1 cellular context compared by ENCODE assay signal in the genomic region with DNA sequence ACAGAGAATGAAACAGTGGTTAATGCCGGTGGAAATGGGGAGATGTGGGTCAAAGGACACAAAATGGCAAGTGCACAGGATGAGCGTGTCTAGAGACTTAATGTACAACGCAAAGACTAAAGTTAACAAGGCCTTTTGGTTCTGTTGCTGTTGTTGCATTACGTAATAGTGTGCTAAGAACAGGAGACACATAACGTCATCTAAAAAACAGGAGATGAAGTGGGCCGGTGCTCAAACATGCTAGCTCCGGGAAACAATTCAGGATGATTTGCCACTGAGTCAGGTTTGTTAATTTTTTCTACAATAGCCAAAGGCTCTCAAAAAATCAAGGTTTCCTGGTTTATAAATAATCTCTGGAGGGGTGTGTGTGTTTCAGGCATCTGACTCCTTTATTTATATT.
TF ChIP-seq lines count a peak whose summit lies in the region.

No MANE protein-coding gene starts in this region.

TF ChIP-seq in HepG2, 621 proteins besides CTCF, POLR2A, EP300 and RAD21 (continued from another document and continues in another):
- TF ChIP-seq, protein P1, sequence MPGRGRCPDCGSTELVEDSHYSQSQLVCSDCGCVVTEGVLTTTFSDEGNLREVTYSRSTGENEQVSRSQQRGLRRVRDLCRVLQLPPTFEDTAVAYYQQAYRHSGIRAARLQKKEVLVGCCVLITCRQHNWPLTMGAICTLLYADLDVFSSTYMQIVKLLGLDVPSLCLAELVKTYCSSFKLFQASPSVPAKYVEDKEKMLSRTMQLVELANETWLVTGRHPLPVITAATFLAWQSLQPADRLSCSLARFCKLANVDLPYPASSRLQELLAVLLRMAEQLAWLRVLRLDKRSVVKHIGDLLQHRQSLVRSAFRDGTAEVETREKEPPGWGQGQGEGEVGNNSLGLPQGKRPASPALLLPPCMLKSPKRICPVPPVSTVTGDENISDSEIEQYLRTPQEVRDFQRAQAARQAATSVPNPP (CRISPR knock-in tag; IDR thresholded peaks at IDR 0.05) = no peak
- TF ChIP-seq ZMYM4 (CRISPR knock-in tag; IDR thresholded peaks at IDR 0.05) (no peak), ZNF580 (CRISPR knock-in tag; IDR thresholded peaks at IDR 0.05; ENCODE audit: borderline replicate concordance, low read depth) (no peak), KDM2A (CRISPR knock-in tag; IDR thresholded peaks at IDR 0.05; ENCODE audit: borderline replicate concordance, low read depth) (no peak), RARG (CRISPR knock-in tag; IDR thresholded peaks at IDR 0.05; ENCODE audit: low read depth) (no peak), ZNF34 (CRISPR knock-in tag; IDR thresholded peaks at IDR 0.05; ENCODE audit: borderline replicate concordance) (no peak), IRF9 (CRISPR knock-in tag; IDR thresholded peaks at IDR 0.05; ENCODE audit: borderline replicate concordance) (no peak), ATF7 (IDR thresholded peaks at IDR 0.05) (peak; percentile 53), ATF7 (CRISPR knock-in tag; IDR thresholded peaks at IDR 0.05) (no peak), DBP (CRISPR knock-in tag; IDR thresholded peaks at IDR 0.05; ENCODE audit: not compliant biosample characterization) (no peak), ARHGAP35 (CRISPR knock-in tag; IDR thresholded peaks at IDR 0.05; ENCODE audit: borderline replicate concordance) (no peak), YEATS4 (CRISPR knock-in tag; IDR thresholded peaks at IDR 0.05; ENCODE audit: borderline replicate concordance) (no peak), ZNF563 (CRISPR knock-in tag; IDR thresholded peaks at IDR 0.05) (no peak), HNF1A (IDR thresholded peaks at IDR 0.05; ENCODE audit: low read depth) (no peak), HNF1A (CRISPR knock-in tag; IDR thresholded peaks at IDR 0.05; ENCODE audit: borderline replicate concordance) (no peak), PRDM15 (CRISPR knock-in tag; IDR thresholded peaks at IDR 0.05) (no peak), RXRA (CRISPR knock-in tag; IDR thresholded peaks at IDR 0.05) (no peak), HNRNPLL (IDR thresholded peaks at IDR 0.05; ENCODE audit: low read depth, low read length, poor library complexity, severe bottlenecking) (no peak), KMT2A (CRISPR knock-in tag; IDR thresholded peaks at IDR 0.05) (no peak), DNMT1 (CRISPR knock-in tag; IDR thresholded peaks at IDR 0.05) (no peak), ZBTB1 (CRISPR knock-in tag; IDR thresholded peaks at IDR 0.05; ENCODE audit: borderline replicate concordance) (no peak), FOXP1 (IDR thresholded peaks at IDR 0.05) (no peak), FOXP1 (CRISPR knock-in tag; IDR thresholded peaks at IDR 0.05) (peak; percentile 71), DNMT3B (CRISPR knock-in tag; conservative IDR thresholded peaks at IDR 0.05) (no peak), MTA3 (CRISPR knock-in tag; IDR thresholded peaks at IDR 0.05) (no peak), RXRB (CRISPR knock-in tag; IDR thresholded peaks at IDR 0.05; ENCODE audit: borderline replicate concordance) (peak; percentile 60), NAIF1 (CRISPR knock-in tag; IDR thresholded peaks at IDR 0.05; ENCODE audit: borderline replicate concordance) (no peak), RARA (CRISPR knock-in tag; IDR thresholded peaks at IDR 0.05) (peak; percentile 6; the same call in 1 of the 2 replicates), FOXK2 (IDR thresholded peaks at IDR 0.05) (no peak), ZNF670 (CRISPR knock-in tag; IDR thresholded peaks at IDR 0.05; ENCODE audit: borderline replicate concordance) (no peak), CBX2 (IDR thresholded peaks at IDR 0.05; ENCODE audit: low read depth, low read length) (no peak), CBX2 (CRISPR knock-in tag; IDR thresholded peaks at IDR 0.05; ENCODE audit: low read depth) (no peak), DMAP1 (CRISPR knock-in tag; IDR thresholded peaks at IDR 0.05) (no peak), ZNF180 (CRISPR knock-in tag; IDR thresholded peaks at IDR 0.05; ENCODE audit: borderline replicate concordance, low read depth) (no peak), KLF6 (CRISPR knock-in tag; IDR thresholded peaks at IDR 0.05) (no peak), ELF1 (CRISPR knock-in tag; IDR thresholded peaks at IDR 0.05) (no peak), ZNF354B (CRISPR knock-in tag; IDR thresholded peaks at IDR 0.05) (no peak), TGIF2 (CRISPR knock-in tag; IDR thresholded peaks at IDR 0.05) (no peak), CEBPG (CRISPR knock-in tag; IDR thresholded peaks at IDR 0.05) (peak; percentile 80), PLSCR1 (CRISPR knock-in tag; IDR thresholded peaks at IDR 0.05; ENCODE audit: borderline replicate concordance) (no peak), SP2 (CRISPR knock-in tag; IDR thresholded peaks at IDR 0.05) (no peak), KMT2B (CRISPR knock-in tag; IDR thresholded peaks at IDR 0.05) (no peak), ZFP62 (CRISPR knock-in tag; IDR thresholded peaks at IDR 0.05) (no peak), DPF2 (CRISPR knock-in tag; IDR thresholded peaks at IDR 0.05; ENCODE audit: borderline replicate concordance, low read depth) (no peak)
- TF ChIP-seq, protein P2, sequence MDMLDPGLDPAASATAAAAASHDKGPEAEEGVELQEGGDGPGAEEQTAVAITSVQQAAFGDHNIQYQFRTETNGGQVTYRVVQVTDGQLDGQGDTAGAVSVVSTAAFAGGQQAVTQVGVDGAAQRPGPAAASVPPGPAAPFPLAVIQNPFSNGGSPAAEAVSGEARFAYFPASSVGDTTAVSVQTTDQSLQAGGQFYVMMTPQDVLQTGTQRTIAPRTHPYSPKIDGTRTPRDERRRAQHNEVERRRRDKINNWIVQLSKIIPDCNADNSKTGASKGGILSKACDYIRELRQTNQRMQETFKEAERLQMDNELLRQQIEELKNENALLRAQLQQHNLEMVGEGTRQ (IDR thresholded peaks at IDR 0.05; ENCODE audit: low read depth, low read length) = no peak
- TF ChIP-seq, protein P2 (CRISPR knock-in tag; IDR thresholded peaks at IDR 0.05; ENCODE audit: borderline replicate concordance) = no peak
- TF ChIP-seq, protein P3, sequence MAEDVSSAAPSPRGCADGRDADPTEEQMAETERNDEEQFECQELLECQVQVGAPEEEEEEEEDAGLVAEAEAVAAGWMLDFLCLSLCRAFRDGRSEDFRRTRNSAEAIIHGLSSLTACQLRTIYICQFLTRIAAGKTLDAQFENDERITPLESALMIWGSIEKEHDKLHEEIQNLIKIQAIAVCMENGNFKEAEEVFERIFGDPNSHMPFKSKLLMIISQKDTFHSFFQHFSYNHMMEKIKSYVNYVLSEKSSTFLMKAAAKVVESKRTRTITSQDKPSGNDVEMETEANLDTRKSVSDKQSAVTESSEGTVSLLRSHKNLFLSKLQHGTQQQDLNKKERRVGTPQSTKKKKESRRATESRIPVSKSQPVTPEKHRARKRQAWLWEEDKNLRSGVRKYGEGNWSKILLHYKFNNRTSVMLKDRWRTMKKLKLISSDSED (CRISPR knock-in tag; IDR thresholded peaks at IDR 0.05) = no peak
- TF ChIP-seq, protein P4, sequence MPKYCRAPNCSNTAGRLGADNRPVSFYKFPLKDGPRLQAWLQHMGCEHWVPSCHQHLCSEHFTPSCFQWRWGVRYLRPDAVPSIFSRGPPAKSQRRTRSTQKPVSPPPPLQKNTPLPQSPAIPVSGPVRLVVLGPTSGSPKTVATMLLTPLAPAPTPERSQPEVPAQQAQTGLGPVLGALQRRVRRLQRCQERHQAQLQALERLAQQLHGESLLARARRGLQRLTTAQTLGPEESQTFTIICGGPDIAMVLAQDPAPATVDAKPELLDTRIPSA (CRISPR knock-in tag; IDR thresholded peaks at IDR 0.05; ENCODE audit: borderline replicate concordance) = no peak
